In the genomic region with DNA sequence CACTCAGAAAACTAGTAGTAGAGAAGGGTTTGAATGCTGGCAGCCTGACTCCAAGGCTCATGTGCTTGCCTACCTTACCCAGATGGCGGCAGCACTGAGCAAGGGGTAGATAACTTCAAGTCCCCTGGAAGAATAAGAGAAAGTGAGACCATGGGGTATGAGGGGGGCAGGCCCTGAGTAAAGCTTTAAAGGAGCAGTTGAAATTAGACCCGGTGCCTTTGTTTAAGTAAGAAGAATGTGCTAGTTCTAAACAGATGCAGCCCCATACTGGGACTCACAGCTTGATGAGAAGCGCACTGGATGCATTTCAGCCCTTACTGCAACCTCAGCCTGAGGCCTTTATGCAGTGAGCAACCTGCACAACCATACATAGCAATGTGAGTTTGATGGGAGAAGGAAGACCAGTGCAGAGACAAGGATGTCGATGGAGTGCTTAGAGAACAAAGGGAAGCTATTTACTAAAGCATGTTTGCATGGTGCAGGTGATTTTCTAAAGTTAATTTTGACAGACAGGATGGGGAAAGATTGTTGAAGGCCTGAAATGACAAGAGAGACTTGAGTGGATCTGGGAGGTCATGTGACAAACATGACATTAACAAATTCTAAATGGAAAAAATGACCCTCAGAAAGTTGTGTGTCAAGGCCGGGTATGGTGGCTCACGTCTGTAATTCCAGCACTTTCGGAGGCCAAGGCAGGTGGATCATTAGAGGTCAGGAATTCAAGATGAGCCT, we compare ENCODE assay signal across 7 cellular contexts. TPM values are rescaled to one million over a fixed set of nuclear protein-coding genes. Genes with fewer than 3 reads are reported as not detected.
DNase-seq lines count a peak whose midpoint lies in the region; ATAC-seq and TF ChIP-seq lines count a peak whose summit lies in the region.

No MANE protein-coding gene starts in this region.

- H3K27me3 Mint-ChIP-seq in activated CD4-positive, alpha-beta memory T cell treated with anti-CD3 and anti-CD28 coated beads for 36 hours: no peaks in the 10 kb centered on the region

- CTCF ChIA-PET in activated CD4-positive, alpha-beta memory T cell treated with anti-CD3 and anti-CD28 coated beads for 36 hours (lab: Charles Lee): interaction anchor here (0.6 to 4.4 kb wide), 17 partner anchors 9 to 414 kb away, joined by 3 to 45 read pairs (median 10); a partner anchor contains a TSS

- POLR2A ChIA-PET in activated CD4-positive, alpha-beta memory T cell treated with anti-CD3 and anti-CD28 coated beads for 36 hours (lab: Charles Lee): interaction anchor here (0.7 to 2.3 kb wide), 9 partner anchors 8 to 292 kb away, joined by 3 to 10 read pairs (median 4); no protein-coding TSS in a partner anchor

- peak; percentile 60 for TF ChIP-seq CTCF in foreskin fibroblast (IDR thresholded peaks at IDR 0.05; ENCODE audit: low read depth, low read length)

- no peaks in the 10 kb centered on the region for H3K9me3 Mint-ChIP-seq in activated CD4-positive, alpha-beta memory T cell treated with anti-CD3 and anti-CD28 coated beads for 36 hours

- DNase-seq in ELR (ENCODE audit: low read depth) (peak; percentile 51), foreskin fibroblast (peak in 1 of 2 donors; percentile 8)
- peak; percentile 71 for DNase-seq in Jurkat, Clone E6-1 (ENCODE audit: low read depth, low spot score)
- peak; percentile 76 for DNase-seq in activated CD4-positive, alpha-beta memory T cell treated with anti-CD3 and anti-CD28 coated beads for 36 hours
- peak; percentile 56 to 62 for DNase-seq in stimulated activated CD4-positive, alpha-beta T cell treated with anti-CD3 and anti-CD28 coated beads, Interleukin-4, amount 100 ng/mL, for 48 hours (ENCODE audit: low read depth in 2 of 2)

- intact Hi-C loops in activated CD4-positive, alpha-beta memory T cell treated with anti-CD3 and anti-CD28 coated beads for 36 hours (cut with micrococcal nuclease): loop anchor here (1.0 to 10.0 kb wide), 5 partner anchors 8 to 412 kb away; a partner anchor contains a TSS

- peaks cover 58% of the 10 kb centered on the region for H3K4me1 Mint-ChIP-seq in activated CD4-positive, alpha-beta memory T cell treated with anti-CD3 and anti-CD28 coated beads for 36 hours (ENCODE audit: low read depth)

- peak overlapping the region; percentile 79 for H3K27ac Mint-ChIP-seq in activated CD4-positive, alpha-beta memory T cell treated with anti-CD3 and anti-CD28 coated beads for 36 hours

- no peak for ATAC-seq in HG03108 (IDR thresholded peaks at IDR 0.05; ENCODE audit: unreplicated experiment)
- ATAC-seq in HG03045 (IDR thresholded peaks at IDR 0.05; ENCODE audit: unreplicated experiment): no peak

- H3K36me3 Mint-ChIP-seq in activated CD4-positive, alpha-beta memory T cell treated with anti-CD3 and anti-CD28 coated beads for 36 hours: no peaks in the 10 kb centered on the region

- peak overlapping the region; percentile 74 for H3K4me3 Mint-ChIP-seq in activated CD4-positive, alpha-beta memory T cell treated with anti-CD3 and anti-CD28 coated beads for 36 hours

- no peak overlapping the region for H3K4me3 ChIP-seq in Jurkat, Clone E6-1 (ENCODE audit: low read length)
- no peak overlapping the region for H3K4me3 ChIP-seq in foreskin fibroblast (ENCODE audit: low read depth in 1 of 2, low read length in 2 of 2)

RNA-seq across cellular contexts. Expression of a gene that starts 27.1 kb away (rescaled TPM):
- 0.71 TPM for polyA plus RNA-seq in Jurkat, Clone E6-1 (2012; ENCODE audit: insufficient read depth, insufficient read length)
- 1 to 10 TPM in 1 of 2 experiments, under 1 TPM in 1; 0.86 to 1.1 TPM for total RNA-seq in activated CD4-positive, alpha-beta memory T cell treated with anti-CD3 and anti-CD28 coated beads for 36 hours

RNA-seq across cellular contexts. Expression of a gene that starts 32.2 kb away (rescaled TPM):
- polyA plus RNA-seq in Jurkat, Clone E6-1 (2012; ENCODE audit: insufficient read depth, insufficient read length): 115 TPM
- total RNA-seq in activated CD4-positive, alpha-beta memory T cell treated with anti-CD3 and anti-CD28 coated beads for 36 hours: 10 to 100 TPM; 37.7 to 38.1 TPM

RNA-seq across cellular contexts. Expression of a gene that starts 39.5 kb away (rescaled TPM):
- polyA plus RNA-seq in Jurkat, Clone E6-1 (2012; ENCODE audit: insufficient read depth, insufficient read length): not detected
- total RNA-seq in activated CD4-positive, alpha-beta memory T cell treated with anti-CD3 and anti-CD28 coated beads for 36 hours: under 1 TPM; 0.41 to 0.95 TPM
